9 cellular contexts compared by ENCODE assay signal in genomic region chrX:115642895-115643530, GRCh38.
DNase-seq lines count a peak whose midpoint lies in the region; ATAC-seq and TF ChIP-seq lines count a peak whose summit lies in the region.
"Had no signal": no experiment of that assay in that cellular context is flagged by ENCODE, and none has a peak within 500 bp of the region (broad histone marks: within the 10 kb centered on the region; RNA-seq: fewer than 3 reads in every experiment).

No MANE protein-coding gene starts in this region.

- no peaks in the 10 kb centered on the region for H3K27me3 Mint-ChIP-seq in HFFc6 (ENCODE audit: insufficient read depth)
- H3K27me3 Mint-ChIP-seq: activated naive CD8-positive, alpha-beta T cell had no signal

- intact Hi-C loops in mammary epithelial cell (cut with micrococcal nuclease) = loop anchor here (2.0 kb wide), 1 partner anchor 312 kb away; no protein-coding TSS in a partner anchor
- intact Hi-C loops in testis (cut with DNase I; ENCODE audit: low total_unique reads) = no loop called here

- peak; percentile 94 for TF ChIP-seq CTCF in HFFc6 (IDR thresholded peaks at IDR 0.05)
- peak; percentile 82 for TF ChIP-seq CTCF in OCI-LY3 (IDR thresholded peaks at IDR 0.05; ENCODE audit: low read depth, low read length)
- peak; percentile 82 to 97 for TF ChIP-seq CTCF in mammary epithelial cell (conservative IDR thresholded peaks at IDR 0.05 in 1 of 2, IDR thresholded peaks at IDR 0.05 in 1 of 2; ENCODE audit: extremely low read depth in 1 of 2, insufficient read depth in 1 of 2, low read depth in 1 of 2, low read length in 2 of 2)
- peak; percentile 83 to 94 (median 91) for TF ChIP-seq CTCF in testis (IDR thresholded peaks at IDR 0.05)

- peaks cover 7% of the 10 kb centered on the region for H3K4me1 ChIP-seq in OCI-LY3 (ENCODE audit: low read length)
- no peaks in the 10 kb centered on the region for H3K4me1 ChIP-seq in mammary epithelial cell (ENCODE audit: insufficient read depth, low read length)
- no peaks in the 10 kb centered on the region for H3K4me1 ChIP-seq in testis

- in situ Hi-C loops in mammary epithelial cell (cut with MboI; ENCODE audit: low sequenced_read_pairs in 2 of 2) = no loop called here

- no peaks in the 10 kb centered on the region for H3K36me3 ChIP-seq in OCI-LY3 (replicated peaks; ENCODE audit: low read depth, low read length)
- H3K36me3 ChIP-seq in mammary epithelial cell (ENCODE audit: insufficient read depth, low read length) = peaks cover 23% of the 10 kb centered on the region
- H3K36me3 ChIP-seq in testis (ENCODE audit: low read depth, missing control alignments) = no peaks in the 10 kb centered on the region

- no peak for ATAC-seq in GM19035 (IDR thresholded peaks at IDR 0.05; ENCODE audit: unreplicated experiment)

- H3K4me2 ChIP-seq in OCI-LY3 (ENCODE audit: low read length) (peak overlapping the region; percentile 32), mammary epithelial cell (ENCODE audit: insufficient read depth, low read depth, low read length) (no peak overlapping the region)

- H3K4me1 Mint-ChIP-seq in HFFc6 (ENCODE audit: low read depth) = peaks cover 15% of the 10 kb centered on the region

- no peak overlapping the region for H3K9ac ChIP-seq in OCI-LY3 (ENCODE audit: low read length)
- no peak overlapping the region for H3K9ac ChIP-seq in mammary epithelial cell (ENCODE audit: insufficient read depth, low read length)

- no peak overlapping the region for H3K27ac ChIP-seq in OCI-LY3 (ENCODE audit: low read length)
- peak overlapping the region; percentile 11 for H3K27ac ChIP-seq in mammary epithelial cell (ENCODE audit: insufficient read depth, low read depth, low read length)
- H3K27ac ChIP-seq in testis = peak overlapping the region in 1 of 2 donors; percentile 45

- peak overlapping the region; percentile 81 for H3K27ac Mint-ChIP-seq in HFFc6
- H3K27ac Mint-ChIP-seq: activated naive CD8-positive, alpha-beta T cell had no signal

- DNase-seq in NCI-H2196 (lab: John Stamatoyannopoulos, UW; ENCODE audit: unreplicated experiment) (peak; percentile 8), NCI-H2196 treated with DMSO at 0.1 percent for 48 hours (lab: John Stamatoyannopoulos, UW; ENCODE audit: unreplicated experiment) (no peak), HFFc6 (peak; percentile 39), mammary epithelial cell (peak; percentile 32), left kidney (ENCODE audit: low read depth, low spot score) (peak; percentile 64), testis (peak; percentile 54)

- H3K9me3 Mint-ChIP-seq in HFFc6 = no peaks in the 10 kb centered on the region

- TF ChIP-seq POLR2A in testis (IDR thresholded peaks at IDR 0.05) = no peak

- H3K9me3 ChIP-seq in OCI-LY3 (ENCODE audit: insufficient read depth, low read length) = no peaks in the 10 kb centered on the region
- H3K9me3 ChIP-seq in mammary epithelial cell (replicated peaks; ENCODE audit: insufficient read depth, low read length) = no peaks in the 10 kb centered on the region
- no peaks in the 10 kb centered on the region for H3K9me3 ChIP-seq in testis

- CTCF ChIA-PET in mammary epithelial cell (lab: Charles Lee; ENCODE audit: low non-redundant PET) = no interaction called here

- peaks cover 4% of the 10 kb centered on the region; the same call in 1 of the 2 replicates for H3K36me3 Mint-ChIP-seq in HFFc6 (ENCODE audit: low read depth)
- H3K36me3 Mint-ChIP-seq: activated naive CD8-positive, alpha-beta T cell had no signal

- no peak overlapping the region for H2AFZ ChIP-seq in OCI-LY3 (ENCODE audit: low read depth, low read length)
- H2AFZ ChIP-seq in mammary epithelial cell (ENCODE audit: low read depth, low read length) = no peak overlapping the region

- H3K4me3 ChIP-seq in OCI-LY3 (ENCODE audit: low read length) (no peak overlapping the region), mammary epithelial cell (replicated peaks in 1 of 3; ENCODE audit: insufficient read depth in 1 of 3, low read depth in 2 of 3, low read length in 3 of 3) (no peak overlapping the region), testis (no peak overlapping the region)

- no peaks in the 10 kb centered on the region for H3K79me2 ChIP-seq in OCI-LY3 (ENCODE audit: low read length)
- peaks cover 3% of the 10 kb centered on the region for H3K79me2 ChIP-seq in mammary epithelial cell (ENCODE audit: insufficient read depth, low read length)

- H3K27me3 ChIP-seq in OCI-LY3 (ENCODE audit: low read depth, low read length) = no peaks in the 10 kb centered on the region
- no peaks in the 10 kb centered on the region for H3K27me3 ChIP-seq in mammary epithelial cell (ENCODE audit: insufficient read depth, low read length)
- H3K27me3 ChIP-seq in testis = no peaks in the 10 kb centered on the region

- H4K20me1 ChIP-seq in OCI-LY3 (ENCODE audit: insufficient read depth, low read length) = no peaks in the 10 kb centered on the region
- H4K20me1 ChIP-seq in mammary epithelial cell (ENCODE audit: insufficient read depth, low read length) = no peaks in the 10 kb centered on the region

- dilution Hi-C loops in mammary epithelial cell (cut with HindIII; ENCODE audit: low sequenced_read_pairs) = no loop called here

- BruUV-seq in mammary epithelial cell (replicated peaks; lab: Mats Ljungman, UMichigan) = no TSS peak

- H3K4me3 Mint-ChIP-seq in HFFc6 = no peak overlapping the region
- H3K4me3 Mint-ChIP-seq: activated naive CD8-positive, alpha-beta T cell had no signal

- WGBS in mammary epithelial cell (ENCODE audit: low coverage, missing lambda C conversion rate) = 33% methylated on average over 5 of the region's 5 CpGs
- WGBS in testis, 2 donors = 29 to 33% methylated on average over 5 of the region's 5 CpGs
